In genomic region chr1:202619528-202619927, GRCh38 we compare ENCODE assay signal across 18 cellular contexts.
DNase-seq lines count a peak whose midpoint lies in the region; ATAC-seq, FAIRE-seq and TF ChIP-seq lines count a peak whose summit lies in the region.
"Had no signal": no experiment of that assay in that cellular context is flagged by ENCODE, and none has a peak within 500 bp of the region (broad histone marks: within the 10 kb centered on the region; RNA-seq: fewer than 3 reads in every experiment).

No MANE protein-coding gene starts in this region.

- peak overlapping the region; percentile 8; the same call in 1 of the 2 replicates for H3K4me2 ChIP-seq in BLaER1

- H3K9me3 ChIP-seq in BLaER1 (no peaks in the 10 kb centered on the region), RWPE2 (ENCODE audit: severe bottlenecking) (no peaks in the 10 kb centered on the region), sigmoid colon (no peaks in the 10 kb centered on the region), left lung (no peaks in the 10 kb centered on the region)
- H3K9me3 ChIP-seq: SJCRH30 had no signal

- TF ChIP-seq CTCF in RWPE2 (IDR thresholded peaks at IDR 0.05; ENCODE audit: poor library complexity, severe bottlenecking): no peak
- TF ChIP-seq CTCF in sigmoid colon (IDR thresholded peaks at IDR 0.05): no peak
- no peak for TF ChIP-seq CTCF in left lung (IDR thresholded peaks at IDR 0.05)
- no peak for TF ChIP-seq CTCF in D721Med (IDR thresholded peaks at IDR 0.05; ENCODE audit: insufficient read depth, missing control alignments)

- no peak overlapping the region for H3K9ac ChIP-seq in BLaER1

- no peak overlapping the region for H3K4me3 ChIP-seq in BLaER1
- H3K4me3 ChIP-seq in RWPE2 (ENCODE audit: severe bottlenecking): no peak overlapping the region
- H3K4me3 ChIP-seq in sigmoid colon: no peak overlapping the region
- H3K4me3 ChIP-seq in left lung: no peak overlapping the region

- no peaks in the 10 kb centered on the region for H3K36me3 Mint-ChIP-seq in activated T-helper 2 cell treated with anti-CD3 and anti-CD28 coated beads, Interferon-gamma antibody, Interleukin-2, Interleukin-4, amounts not matched to agents 10 μg/mL and 5 μg/mL and 100 μg/mL, durations not matched to agents 14 hours and 24 hours and 36 hours (ENCODE audit: low read depth)

- H3K36me3 ChIP-seq in BLaER1: no peaks in the 10 kb centered on the region
- no peaks in the 10 kb centered on the region for H3K36me3 ChIP-seq in RWPE2 (ENCODE audit: low read depth)
- H3K36me3 ChIP-seq in sigmoid colon: no peaks in the 10 kb centered on the region
- no peaks in the 10 kb centered on the region for H3K36me3 ChIP-seq in left lung
- H3K36me3 ChIP-seq: SJCRH30 had no signal

- H3K27me3 ChIP-seq in BLaER1: no peaks in the 10 kb centered on the region
- H3K27me3 ChIP-seq in RWPE2 (ENCODE audit: insufficient read depth, poor library complexity, severe bottlenecking): no peaks in the 10 kb centered on the region
- no peaks in the 10 kb centered on the region for H3K27me3 ChIP-seq in sigmoid colon
- H3K27me3 ChIP-seq in left lung: peaks cover 0 to 87% of the 10 kb centered on the region in 2 donors
- H3K27me3 ChIP-seq: SJCRH30 had no signal

- peak; percentile 4 for DNase-seq in RWPE2 (ENCODE audit: low spot score)
- DNase-seq in kidney tubule cell (ENCODE audit: low spot score): peak; percentile 34
- peak; percentile 20 for DNase-seq in sigmoid colon
- DNase-seq in left lung: no peak
- DNase-seq in activated T-helper 2 cell treated with anti-CD3 and anti-CD28 coated beads, Interferon-gamma antibody, Interleukin-2, Interleukin-4, amounts not matched to agents 10 μg/mL and 5 μg/mL and 100 μg/mL, durations not matched to agents 14 hours and 24 hours and 36 hours (ENCODE audit: low spot score): no peak
- no peak for DNase-seq in D721Med (ENCODE audit: insufficient read length, low spot score)
- DNase-seq: Calu3; CD4-positive, alpha-beta T cell; DMS79 treated with DMSO at 0.1 percent for 48 hours; H9; NCI-H1417; NCI-H187 treated with DMSO at 0.1 percent for 48 hours; NCI-H2171; NCI-H748 treated with DMSO at 0.1 percent for 48 hours; OCI-M1 had no signal

- no peak overlapping the region for H3K27ac Mint-ChIP-seq in activated T-helper 2 cell treated with anti-CD3 and anti-CD28 coated beads, Interferon-gamma antibody, Interleukin-2, Interleukin-4, amounts not matched to agents 10 μg/mL and 5 μg/mL and 100 μg/mL, durations not matched to agents 14 hours and 24 hours and 36 hours
- H3K27ac Mint-ChIP-seq: B cell; CD4-positive, alpha-beta T cell had no signal

- no peak for TF ChIP-seq EP300 in sigmoid colon (IDR thresholded peaks at IDR 0.05)

- peaks cover 20% of the 10 kb centered on the region for H3K4me1 Mint-ChIP-seq in activated T-helper 2 cell treated with anti-CD3 and anti-CD28 coated beads, Interferon-gamma antibody, Interleukin-2, Interleukin-4, amounts not matched to agents 10 μg/mL and 5 μg/mL and 100 μg/mL, durations not matched to agents 14 hours and 24 hours and 36 hours (ENCODE audit: low read depth)

- H3K27ac ChIP-seq in BLaER1 (no peak overlapping the region), RWPE2 (ENCODE audit: poor library complexity, severe bottlenecking) (no peak overlapping the region), sigmoid colon (peak overlapping the region in 3 of 4 donors; percentile 63 to 73 (median 71)), left lung (no peak overlapping the region)

- no peaks in the 10 kb centered on the region for H3K9me3 Mint-ChIP-seq in activated T-helper 2 cell treated with anti-CD3 and anti-CD28 coated beads, Interferon-gamma antibody, Interleukin-2, Interleukin-4, amounts not matched to agents 10 μg/mL and 5 μg/mL and 100 μg/mL, durations not matched to agents 14 hours and 24 hours and 36 hours
- H3K9me3 Mint-ChIP-seq: CD4-positive, alpha-beta T cell had no signal

- no peak for TF ChIP-seq POLR2A in sigmoid colon (IDR thresholded peaks at IDR 0.05)

- FAIRE-seq in D721Med (lab: Jason Lieb, UNC): no peak

- ATAC-seq in RWPE2 (ENCODE audit: low read depth) (no peak), left lung (no peak)

- 54 to 84% methylated on average over 2 of the region's 2 CpGs for WGBS in sigmoid colon, 2 donors

- H3K4me3 Mint-ChIP-seq in activated T-helper 2 cell treated with anti-CD3 and anti-CD28 coated beads, Interferon-gamma antibody, Interleukin-2, Interleukin-4, amounts not matched to agents 10 μg/mL and 5 μg/mL and 100 μg/mL, durations not matched to agents 14 hours and 24 hours and 36 hours (ENCODE audit: low read depth): no peak overlapping the region
- H3K4me3 Mint-ChIP-seq: B cell; CD4-positive, alpha-beta T cell; H9 had no signal

- H3K4me1 ChIP-seq in BLaER1 (peaks cover 60% of the 10 kb centered on the region), RWPE2 (ENCODE audit: insufficient read depth, poor library complexity, severe bottlenecking) (peaks cover 5% of the 10 kb centered on the region), sigmoid colon (peaks cover 0 to 60% (median 51%) of the 10 kb centered on the region in 4 donors), left lung (peaks cover 13 to 26% of the 10 kb centered on the region in 2 donors)

- peaks cover 23% of the 10 kb centered on the region for H4K20me1 ChIP-seq in BLaER1

- peaks cover 23% of the 10 kb centered on the region for H3K27me3 Mint-ChIP-seq in activated T-helper 2 cell treated with anti-CD3 and anti-CD28 coated beads, Interferon-gamma antibody, Interleukin-2, Interleukin-4, amounts not matched to agents 10 μg/mL and 5 μg/mL and 100 μg/mL, durations not matched to agents 14 hours and 24 hours and 36 hours (ENCODE audit: low read depth)

- intact Hi-C loops in sigmoid colon (cut with DNase I): loop anchor here (5.0 kb wide), 1 partner anchor 117 kb away; no protein-coding TSS in a partner anchor
- intact Hi-C loops in left lung (cut with DNase I): no loop called here
- intact Hi-C loops in activated T-helper 2 cell treated with anti-CD3 and anti-CD28 coated beads, Interferon-gamma antibody, Interleukin-2, Interleukin-4, amounts not matched to agents 10 μg/mL and 5 μg/mL and 100 μg/mL, durations not matched to agents 14 hours and 24 hours and 36 hours (cut with micrococcal nuclease): no loop called here

Comparison
In these comparisons a context has a peak if more than half of its experiments do, and no peak if none do; other contexts are left out.
1. H3K27ac ChIP-seq: peak in sigmoid colon (3 of 4); none in BLaER1 (single experiment), RWPE2 (single experiment) and left lung (0 of 2).
2. DNase-seq: peak in RWPE2 (single experiment), kidney tubule cell (single experiment) and sigmoid colon (single experiment); none in left lung (0 of 2), activated T-helper 2 cell treated with anti-CD3 and anti-CD28 coated beads, Interferon-gamma antibody, Interleukin-2, Interleukin-4, amounts not matched to agents 10 μg/mL and 5 μg/mL and 100 μg/mL, durations not matched to agents 14 hours and 24 hours and 36 hours (single experiment) and D721Med (single experiment).